Comparison of ENCODE assay signal across 10 cellular contexts in the genomic region with DNA sequence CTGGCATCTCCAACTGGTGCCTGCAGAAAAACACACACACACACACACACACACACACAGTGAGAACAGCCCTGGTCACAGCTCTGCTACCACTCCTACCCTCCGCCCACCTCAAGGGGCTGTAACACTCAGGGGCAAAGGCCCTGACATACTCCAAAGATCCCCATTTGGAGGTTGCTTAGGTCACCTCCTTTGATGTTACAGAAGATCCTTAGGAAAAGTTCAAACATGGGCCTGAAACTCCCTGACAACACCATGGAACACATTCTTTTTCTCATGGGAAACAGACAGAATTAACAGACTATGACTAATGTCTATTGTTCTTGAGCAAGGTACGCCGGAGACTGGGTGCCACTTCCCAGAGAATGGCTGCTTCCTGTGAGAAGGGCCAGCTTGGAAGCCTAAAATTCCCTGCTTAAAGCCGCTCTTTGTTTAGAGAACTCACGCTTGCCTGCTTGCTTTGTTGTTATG.
DNase-seq lines count a peak whose midpoint lies in the region; ATAC-seq and TF ChIP-seq lines count a peak whose summit lies in the region.
"Had no signal": no experiment of that assay in that cellular context is flagged by ENCODE, and none has a peak within 500 bp of the region (broad histone marks: within the 10 kb centered on the region; RNA-seq: fewer than 3 reads in every experiment).

No MANE protein-coding gene starts in this region.

- no peak overlapping the region for H3K4me3 Mint-ChIP-seq in stimulated activated effector memory CD8-positive, alpha-beta T cell treated with anti-CD3 and anti-CD28 coated beads, Interleukin-12 subunit alpha, Interleukin-12 subunit beta, amount 100 ng/mL, for 72 hours
- H3K4me3 Mint-ChIP-seq: T-cell had no signal

- peak overlapping the region; percentile 21 for H3K27ac Mint-ChIP-seq in stimulated activated effector memory CD8-positive, alpha-beta T cell treated with anti-CD3 and anti-CD28 coated beads, Interleukin-12 subunit alpha, Interleukin-12 subunit beta, amount 100 ng/mL, for 72 hours
- H3K27ac Mint-ChIP-seq: T-cell had no signal

- H3K4me1 Mint-ChIP-seq in stimulated activated effector memory CD8-positive, alpha-beta T cell treated with anti-CD3 and anti-CD28 coated beads, Interleukin-12 subunit alpha, Interleukin-12 subunit beta, amount 100 ng/mL, for 72 hours: no peaks in the 10 kb centered on the region

- H3K9me3 Mint-ChIP-seq in stimulated activated effector memory CD8-positive, alpha-beta T cell treated with anti-CD3 and anti-CD28 coated beads, Interleukin-12 subunit alpha, Interleukin-12 subunit beta, amount 100 ng/mL, for 72 hours: no peaks in the 10 kb centered on the region
- H3K9me3 Mint-ChIP-seq: T-cell had no signal

- DNase-seq in RWPE1 (ENCODE audit: low spot score) (peak; percentile 62), kidney glomerular epithelial cell (lab: John Stamatoyannopoulos, UW) (peak; percentile 70), anterior cingulate cortex (lab: John Stamatoyannopoulos, UW) (no peak)
- no peak for DNase-seq in stimulated activated effector memory CD8-positive, alpha-beta T cell treated with anti-CD3 and anti-CD28 coated beads, Interleukin-12 subunit alpha, Interleukin-12 subunit beta, amount 100 ng/mL, for 72 hours (ENCODE audit: low spot score in 2 of 2)
- DNase-seq: KBM-7, NCI-H446, T-cell had no signal

- POLR2A ChIA-PET in RWPE1 (lab: Yijun Ruan, JAX; ENCODE audit: low non-redundant PET): no interaction called here

- no peak for TF ChIP-seq CTCF in RWPE1 (conservative IDR thresholded peaks at IDR 0.05; ENCODE audit: low read depth)

- peaks cover 21% of the 10 kb centered on the region for H3K36me3 Mint-ChIP-seq in stimulated activated effector memory CD8-positive, alpha-beta T cell treated with anti-CD3 and anti-CD28 coated beads, Interleukin-12 subunit alpha, Interleukin-12 subunit beta, amount 100 ng/mL, for 72 hours

- CTCF ChIA-PET in RWPE1 (lab: Yijun Ruan, JAX): no interaction called here

- no peak for ATAC-seq in stimulated activated effector memory CD8-positive, alpha-beta T cell treated with anti-CD3 and anti-CD28 coated beads, Interleukin-12 subunit alpha, Interleukin-12 subunit beta, amount 100 ng/mL, for 72 hours
- no peak for ATAC-seq in GM19397 (IDR thresholded peaks at IDR 0.05; ENCODE audit: unreplicated experiment)
- no peak for ATAC-seq in GM21447 (IDR thresholded peaks at IDR 0.05; ENCODE audit: unreplicated experiment)
- ATAC-seq: T-cell had no signal

- H3K27ac ChIP-seq in RWPE1 (peak overlapping the region; percentile 86), cingulate gyrus (ENCODE audit: low read depth, low read length) (peak overlapping the region; percentile 62)

Comparison
In these comparisons a context has a peak if more than half of its experiments do, and no peak if none do; other contexts are left out.
1. DNase-seq: peak in RWPE1 (single experiment) and kidney glomerular epithelial cell (single experiment); none in stimulated activated effector memory CD8-positive, alpha-beta T cell treated with anti-CD3 and anti-CD28 coated beads, Interleukin-12 subunit alpha, Interleukin-12 subunit beta, amount 100 ng/mL, for 72 hours (0 of 2) and anterior cingulate cortex (0 of 58).